ENCODE assay signal across 8 cellular contexts in genomic region chr1:17606826-17607440, GRCh38.
A peak's percentile ranks its signal among the peaks of the same experiment; 100 is the strongest.
DNase-seq lines count a peak whose midpoint lies in the region; ATAC-seq and TF ChIP-seq lines count a peak whose summit lies in the region.

No MANE protein-coding gene starts in this region.

- 67% methylated on average over 14 of the region's 14 CpGs for WGBS in liver

- H3K9ac ChIP-seq in liver (ENCODE audit: low read depth in 1 of 2, low read length in 2 of 2), result no peak overlapping the region

- H3K36me3 ChIP-seq in liver (ENCODE audit: control insufficient read depth in 4 of 4, insufficient read depth in 3 of 4, low read depth in 1 of 4, low read length in 3 of 4), result peaks cover 15 to 80% (median 49%) of the 10 kb centered on the region in 4 donors

- no peaks in the 10 kb centered on the region for H3K27me3 ChIP-seq in liver (ENCODE audit: control insufficient read depth in 4 of 4, insufficient read depth in 4 of 4, low read length in 3 of 4)

- H3K27ac ChIP-seq in liver (ENCODE audit: low read depth in 1 of 2, low read length in 2 of 2), result peak overlapping the region in 1 of 2 donors; percentile 65

- peak; percentile 13 for DNase-seq in NCI-H2107 (lab: John Stamatoyannopoulos, UW)
- DNase-seq in NCI-H2107 treated with DMSO at 0.1 percent for 48 hours (lab: John Stamatoyannopoulos, UW; ENCODE audit: unreplicated experiment), result no peak
- DNase-seq in T follicular helper cell (ENCODE audit: low read depth), result peak; percentile 3
- peak; percentile 72 for DNase-seq in dedifferentiated amniotic fluid mesenchymal stem cell (ENCODE audit: extremely low spot score)
- peak; percentile 13 for DNase-seq in stimulated activated CD8-positive, alpha-beta memory T cell treated with anti-CD3 and anti-CD28 coated beads, Interleukin-4, amount 100 ng/mL, for 24 hours (ENCODE audit: low read depth)

- ATAC-seq in GM19467 (IDR thresholded peaks at IDR 0.05; ENCODE audit: unreplicated experiment), result no peak

- no peaks in the 10 kb centered on the region for H3K9me3 ChIP-seq in liver (ENCODE audit: control insufficient read depth in 4 of 4, low read length in 3 of 4)

- peak; percentile 87 to 90 for TF ChIP-seq RAD21 in liver (IDR thresholded peaks at IDR 0.05)

- TF ChIP-seq CTCF in LNCAP (IDR thresholded peaks at IDR 0.05) (peak; percentile 70), liver (IDR thresholded peaks at IDR 0.05; ENCODE audit: low read depth, low read length, missing input control) (peak; percentile 70)

- no peak overlapping the region for H3K4me3 ChIP-seq in liver (ENCODE audit: low read depth in 1 of 3, low read length in 3 of 3)

- H3K4me1 ChIP-seq in liver (ENCODE audit: control insufficient read depth in 4 of 4, insufficient read depth in 4 of 4, low read length in 3 of 4), result peaks cover 0 to 28% (median 15%) of the 10 kb centered on the region in 4 donors

TF ChIP-seq in liver, 16 proteins besides CTCF, POLR2A, EP300 and RAD21:
- TF ChIP-seq GABPA (IDR thresholded peaks at IDR 0.05 in 1 of 2, conservative IDR thresholded peaks at IDR 0.05 in 1 of 2) (no peak), FOXA1 (IDR thresholded peaks at IDR 0.05) (no peak), ZBTB33 (IDR thresholded peaks at IDR 0.05) (no peak), HNF4A (conservative IDR thresholded peaks at IDR 0.05) (no peak), TAF1 (conservative IDR thresholded peaks at IDR 0.05) (no peak), SP1 (IDR thresholded peaks at IDR 0.05) (no peak), ATF3 (IDR thresholded peaks at IDR 0.05) (no peak), MAX (IDR thresholded peaks at IDR 0.05) (no peak), EGR1 (IDR thresholded peaks at IDR 0.05; ENCODE audit: low read depth in 2 of 2) (no peak), RXRA (IDR thresholded peaks at IDR 0.05) (no peak), YY1 (IDR thresholded peaks at IDR 0.05) (no peak), FOXA2 (IDR thresholded peaks at IDR 0.05) (no peak), NR2F2 (IDR thresholded peaks at IDR 0.05) (no peak), HNF4G (IDR thresholded peaks at IDR 0.05) (no peak), REST (IDR thresholded peaks at IDR 0.05) (no peak), JUND (IDR thresholded peaks at IDR 0.05) (no peak)
TF ChIP-seq in liver: peak in this region for 0.
